Comparison of ENCODE assay signal across 15 cellular contexts in the genomic region with DNA sequence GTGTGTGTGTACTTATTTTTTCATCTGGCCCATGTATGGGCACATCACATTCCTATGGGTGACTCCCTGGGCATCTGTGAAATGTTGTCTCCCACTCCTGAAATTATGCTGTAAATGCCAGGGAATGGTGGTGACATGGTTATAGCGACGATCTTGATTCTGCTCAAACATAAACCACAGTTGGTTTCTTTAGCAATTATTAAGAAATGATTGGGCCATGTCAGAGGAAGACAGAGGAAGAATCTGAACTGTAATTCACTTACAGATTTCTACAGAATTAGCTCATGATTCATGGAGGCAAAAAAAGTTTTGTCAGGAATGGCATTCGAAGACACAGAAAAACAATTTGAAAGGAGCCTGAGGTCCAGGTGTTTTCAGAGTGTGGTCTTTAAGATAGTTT. TPM values are rescaled to one million over a fixed set of nuclear protein-coding genes. Genes with fewer than 3 reads are reported as not detected.
"Had no signal": no experiment of that assay in that cellular context is flagged by ENCODE, and none has a peak within 500 bp of the region (broad histone marks: within the 10 kb centered on the region; RNA-seq: fewer than 3 reads in every experiment).

No MANE protein-coding gene starts in this region.

- H3K4me1 ChIP-seq: sigmoid colon had no signal

- H3K27me3 ChIP-seq: esophagus muscularis mucosa, sigmoid colon, tibial artery had no signal

- DNase-seq: activated CD4-positive, alpha-beta T cell treated with anti-CD3 and anti-CD28 coated beads, Interleukin-2, amount 10 ng/mL, durations not matched to agents 7 days and 5 days; activated effector memory CD4-positive, alpha-beta T cell treated with anti-CD3 and anti-CD28 coated beads, Interleukin-2, amount 50 U/mL, for 16 hours; activated T-cell treated with anti-CD3 and anti-CD28 coated beads, Interleukin-2, amount 50 U/mL, for 24 hours; aorta; immature natural killer cell; left colon; mammary epithelial cell; sigmoid colon; stimulated activated CD4-positive, alpha-beta T cell treated with anti-CD3 and anti-CD28 coated beads, Interleukin-4, amount 100 ng/mL, for 1 hour; stimulated activated CD8-positive, alpha-beta memory T cell treated with anti-CD3 and anti-CD28 coated beads, Interleukin-4, amount 100 ng/mL, for 48 hours; T-cell; tibial artery had no signal

- H3K9me3 ChIP-seq: esophagus muscularis mucosa, sigmoid colon, tibial artery had no signal

- H3K36me3 ChIP-seq: esophagus muscularis mucosa, tibial artery had no signal

- H3K4me3 ChIP-seq: esophagus muscularis mucosa, sigmoid colon, tibial artery had no signal

- H3K27ac ChIP-seq: esophagus muscularis mucosa, sigmoid colon, tibial artery had no signal

- ATAC-seq: left colon; natural killer cell treated with Interleukin-12 subunit alpha and Interleukin-12 subunit beta and Interleukin-15 and Interleukin-18, amount 100 ng/mL, for 72 hours; T-cell had no signal

RNA-seq across cellular contexts. Expression of a gene that starts 25.8 kb away (rescaled TPM):
- total RNA-seq: SK-MEL-5 had no signal
- polyA plus RNA-seq: immature natural killer cell had no signal
